21 cellular contexts compared by ENCODE assay signal in genomic region chr3:114668099-114668498, GRCh38.
DNase-seq lines count a peak whose midpoint lies in the region; ATAC-seq and TF ChIP-seq lines count a peak whose summit lies in the region.
"Had no signal": no experiment of that assay in that cellular context is flagged by ENCODE, and none has a peak within 500 bp of the region (broad histone marks: within the 10 kb centered on the region; RNA-seq: fewer than 3 reads in every experiment).

No MANE protein-coding gene starts in this region.

- TF ChIP-seq CTCF in heart right ventricle (IDR thresholded peaks at IDR 0.05) (no peak), gastrocnemius medialis (IDR thresholded peaks at IDR 0.05 in 4 of 5, conservative IDR thresholded peaks at IDR 0.05 in 1 of 5) (no peak), GM10266 (IDR thresholded peaks at IDR 0.05; ENCODE audit: control insufficient read depth, insufficient read depth, low read depth, missing control alignments) (no peak)

- no peaks in the 10 kb centered on the region for H3K36me3 ChIP-seq in heart right ventricle
- H3K36me3 ChIP-seq in gastrocnemius medialis = no peaks in the 10 kb centered on the region
- H3K36me3 ChIP-seq: BLaER1 treated with 17β-estradiol and CSF1 and Interleukin-3, amounts not matched to agents 10 nM and 100 nM had no signal

- intact Hi-C loops in heart right ventricle (cut with DNase I) = no loop called here
- intact Hi-C loops in gastrocnemius medialis (cut with DNase I; ENCODE audit: low total_unique reads) = loop anchor here (5.0 kb wide), 1 partner anchor 36 kb away; no protein-coding TSS in a partner anchor

- TF ChIP-seq POLR2A in gastrocnemius medialis (IDR thresholded peaks at IDR 0.05) = no peak

- WGBS in heart right ventricle, 2 donors = 65 to 70% methylated on average over 2 of the region's 2 CpGs

- H3K9me3 ChIP-seq in heart right ventricle (peaks cover 0 to 8% (median 0%) of the 10 kb centered on the region in 11 donors), gastrocnemius medialis (no peaks in the 10 kb centered on the region)

- in situ Hi-C loops in gastrocnemius medialis (cut with MboI; ENCODE audit: low sequenced_read_pairs in 4 of 4) = no loop called here

- no peaks in the 10 kb centered on the region for H3K27me3 ChIP-seq in heart right ventricle
- H3K27me3 ChIP-seq in gastrocnemius medialis = no peaks in the 10 kb centered on the region
- H3K27me3 ChIP-seq: BLaER1 treated with 17β-estradiol and CSF1 and Interleukin-3, amounts not matched to agents 10 nM and 100 nM had no signal

- H3K27ac ChIP-seq in heart right ventricle (no peak overlapping the region), gastrocnemius medialis (no peak overlapping the region)
- H3K27ac ChIP-seq: BLaER1 treated with 17β-estradiol and CSF1 and Interleukin-3, amounts not matched to agents 10 nM and 100 nM had no signal

- ATAC-seq in heart right ventricle = peak in 5 of 8 donors; percentile 46 to 98 (median 80)
- peak; percentile 58 to 77 for ATAC-seq in gastrocnemius medialis
- ATAC-seq: GM23338 had no signal

- H3K4me3 ChIP-seq in heart right ventricle = no peak overlapping the region
- no peak overlapping the region for H3K4me3 ChIP-seq in gastrocnemius medialis
- H3K4me3 ChIP-seq: BLaER1 treated with 17β-estradiol and CSF1 and Interleukin-3, amounts not matched to agents 10 nM and 100 nM; GM23338 had no signal

- H3K4me1 ChIP-seq in heart right ventricle (peaks cover 0 to 35% (median 20%) of the 10 kb centered on the region in 9 donors), gastrocnemius medialis (peaks cover 5 to 24% of the 10 kb centered on the region in 2 donors)
- H3K4me1 ChIP-seq: BLaER1 treated with 17β-estradiol and CSF1 and Interleukin-3, amounts not matched to agents 10 nM and 100 nM had no signal

- peak; percentile 22 for DNase-seq in NCI-H82 (lab: John Stamatoyannopoulos, UW)
- DNase-seq in NCI-H82 treated with DMSO at 0.1 percent for 48 hours (lab: John Stamatoyannopoulos, UW; ENCODE audit: unreplicated experiment) = no peak
- DNase-seq in NCI-H1105 treated with DMSO at 0.1 percent for 48 hours (lab: John Stamatoyannopoulos, UW) = peak; percentile 8
- DNase-seq in heart right ventricle = no peak
- no peak for DNase-seq in gastrocnemius medialis
- no peak for DNase-seq in islet precursor cell
- no peak for DNase-seq in GM10266 (ENCODE audit: extremely low spot score)
- DNase-seq in cortex of kidney (lab: John Stamatoyannopoulos, UW) = no peak
- DNase-seq: Calu3; cerebellar nuclear complex; effector CD4-positive, alpha-beta T cell; erythroblast; KG1; NCI-H2081 treated with DMSO at 0.1 percent for 48 hours; NCI-H526; SHP77; stimulated activated CD4-positive, alpha-beta T cell treated with anti-CD3 and anti-CD28 coated beads, Interleukin-12 subunit alpha, Interleukin-12 subunit beta, amount 100 ng/mL, for 4 hours; substantia nigra; SW 1271 had no signal

Comparison
In these comparisons a context has a peak if more than half of its experiments do, and no peak if none do; other contexts are left out.
1. DNase-seq: peak in NCI-H82 (single experiment) and NCI-H1105 treated with DMSO at 0.1 percent for 48 hours (single experiment); none in NCI-H82 treated with DMSO at 0.1 percent for 48 hours (single experiment), heart right ventricle (0 of 2), gastrocnemius medialis (0 of 2), islet precursor cell (single experiment), GM10266 (single experiment) and cortex of kidney (single experiment).